25 cellular contexts compared by ENCODE assay signal in genomic region chr3:53794597-53794996, GRCh38. TPM values are rescaled to one million over a fixed set of nuclear protein-coding genes. Genes with fewer than 3 reads are reported as not detected.
DNase-seq lines count a peak whose midpoint lies in the region; ATAC-seq and TF ChIP-seq lines count a peak whose summit lies in the region.
"Had no signal": no experiment of that assay in that cellular context is flagged by ENCODE, and none has a peak within 500 bp of the region (broad histone marks: within the 10 kb centered on the region; RNA-seq: fewer than 3 reads in every experiment).

No MANE protein-coding gene starts in this region.

- H3K9me3 Mint-ChIP-seq in naive thymus-derived CD8-positive, alpha-beta T cell: no peaks in the 10 kb centered on the region
- H3K9me3 Mint-ChIP-seq: activated CD4-positive, alpha-beta memory T cell treated with anti-CD3 and anti-CD28 coated beads for 36 hours; CD4-positive, CD25-positive, alpha-beta regulatory T cell had no signal

- BruUV-seq in HCT116 (replicated peaks; lab: Mats Ljungman, UMichigan): no TSS peak

- no peak overlapping the region for H2AFZ ChIP-seq in HCT116 (ENCODE audit: low read depth, low read length, poor library complexity, severe bottlenecking)
- H2AFZ ChIP-seq in SK-N-SH (ENCODE audit: low read depth): no peak overlapping the region

- TF ChIP-seq POLR2A in HCT116 (IDR thresholded peaks at IDR 0.05; ENCODE audit: borderline replicate concordance, extremely low read depth, insufficient read depth, insufficient read length): no peak

- no peaks in the 10 kb centered on the region for H3F3A ChIP-seq in SK-N-SH (replicated peaks; ENCODE audit: insufficient read depth)

- H3K4me2 ChIP-seq in HCT116 (ENCODE audit: low read length): peak overlapping the region; percentile 3; the same call in 1 of the 2 replicates
- no peak overlapping the region for H3K4me2 ChIP-seq in SK-N-SH

- peaks cover 4 to 31% (median 8%) of the 10 kb centered on the region in 5 donors for H3K27me3 Mint-ChIP-seq in naive thymus-derived CD8-positive, alpha-beta T cell
- H3K27me3 Mint-ChIP-seq: activated CD4-positive, alpha-beta memory T cell treated with anti-CD3 and anti-CD28 coated beads for 36 hours had no signal

- TF ChIP-seq CTCF in AG10803 (conservative IDR thresholded peaks at IDR 0.05; ENCODE audit: low read length): no peak
- TF ChIP-seq CTCF in HCT116 (IDR thresholded peaks at IDR 0.05 in 2 of 3, conservative IDR thresholded peaks at IDR 0.05 in 1 of 3; ENCODE audit: borderline replicate concordance in 1 of 3, insufficient read depth in 1 of 3, low read depth in 2 of 3, low read length in 2 of 3): no peak
- TF ChIP-seq CTCF in choroid plexus epithelial cell (conservative IDR thresholded peaks at IDR 0.05; ENCODE audit: low read depth, low read length): no peak
- no peak for TF ChIP-seq CTCF in SK-N-SH (IDR thresholded peaks at IDR 0.05)

- H3K9me3 ChIP-seq in HCT116 (ENCODE audit: control insufficient read depth in 1 of 2, insufficient read depth in 1 of 2, low read depth in 1 of 2, low read length in 2 of 2) (no peaks in the 10 kb centered on the region), right cardiac atrium (ENCODE audit: control insufficient read depth, low read length) (no peaks in the 10 kb centered on the region), SK-N-SH (no peaks in the 10 kb centered on the region)
- H3K9me3 ChIP-seq: psoas muscle, uterus had no signal

- H3K9ac ChIP-seq in HCT116 (ENCODE audit: low read length) (no peak overlapping the region), SK-N-SH (no peak overlapping the region)

- no peak overlapping the region for H3K27ac Mint-ChIP-seq in naive thymus-derived CD8-positive, alpha-beta T cell
- H3K27ac Mint-ChIP-seq: activated CD4-positive, alpha-beta memory T cell treated with anti-CD3 and anti-CD28 coated beads for 36 hours; CD4-positive, CD25-positive, alpha-beta regulatory T cell had no signal

- POLR2A ChIA-PET in HCT116 (lab: Charles Lee): no interaction called here
- POLR2A ChIA-PET in naive thymus-derived CD8-positive, alpha-beta T cell (lab: Charles Lee): no interaction called here
- POLR2A ChIA-PET in SK-N-SH (lab: Yijun Ruan, JAX): no interaction called here

- TF ChIP-seq RAD21 in HCT116 (IDR thresholded peaks at IDR 0.05; ENCODE audit: low read depth): no peak
- no peak for TF ChIP-seq RAD21 in SK-N-SH (IDR thresholded peaks at IDR 0.05; ENCODE audit: low read length)

- H3K4me1 ChIP-seq in HCT116 (ENCODE audit: control insufficient read depth in 1 of 2, insufficient read depth in 2 of 2, low read length in 2 of 2): peaks cover 0 to 12% of the 10 kb centered on the region in 2 experiments; a peak in 1 of 4 replicates
- H3K4me1 ChIP-seq in right cardiac atrium (ENCODE audit: control insufficient read depth, insufficient read depth, low read length): no peaks in the 10 kb centered on the region
- H3K4me1 ChIP-seq in SK-N-SH (ENCODE audit: control insufficient read depth in 1 of 2, insufficient read depth in 2 of 2, low read depth in 1 of 2, low read length in 1 of 2): peaks cover 0 to 33% of the 10 kb centered on the region in 2 experiments; a peak in 2 of 4 replicates
- H3K4me1 ChIP-seq: psoas muscle had no signal

- intact Hi-C loops in HCT116 (cut with micrococcal nuclease) (no loop called here), right cardiac atrium (cut with DNase I) (no loop called here)

- H4K20me1 ChIP-seq in HCT116 (ENCODE audit: insufficient read depth): no peaks in the 10 kb centered on the region
- no peaks in the 10 kb centered on the region for H4K20me1 ChIP-seq in SK-N-SH (ENCODE audit: insufficient read depth)

- no peaks in the 10 kb centered on the region for H3K79me2 ChIP-seq in HCT116 (ENCODE audit: insufficient read depth, low read length)
- no peaks in the 10 kb centered on the region for H3K79me2 ChIP-seq in SK-N-SH (ENCODE audit: insufficient read depth)

- no peak overlapping the region for H3K27ac ChIP-seq in HCT116 (ENCODE audit: low read depth, low read length)
- no peak overlapping the region for H3K27ac ChIP-seq in right cardiac atrium (ENCODE audit: low read length)
- H3K27ac ChIP-seq in SK-N-SH (ENCODE audit: low read depth in 2 of 2, low read length in 1 of 2): no peak overlapping the region
- H3K27ac ChIP-seq: dorsolateral prefrontal cortex, psoas muscle, uterus had no signal

- RAD21 ChIA-PET in HCT116 (lab: Charles Lee; ENCODE audit: low non-redundant PET in 1 of 2, low total read pairs in 2 of 2, uncharacterized antibody in 2 of 2, unreplicated experiment in 2 of 2): no interaction called here

- CTCF ChIA-PET in HCT116 (lab: Charles Lee): no interaction called here
- CTCF ChIA-PET in SK-N-SH (lab: Yijun Ruan, JAX): no interaction called here

- no peaks in the 10 kb centered on the region for H3K9me2 ChIP-seq in HCT116 (ENCODE audit: insufficient read depth)
- H3K9me2 ChIP-seq in SK-N-SH: no peaks in the 10 kb centered on the region

- DNase-seq in AG10803 (ENCODE audit: low read depth): peak; percentile 55
- no peak for DNase-seq in HCT116 (ENCODE audit: low read depth, low spot score)
- peak; percentile 14 for DNase-seq in choroid plexus epithelial cell (ENCODE audit: low read depth)
- peak; percentile 33 for DNase-seq in iris pigment epithelial cell (ENCODE audit: low read depth)
- no peak for DNase-seq in NCI-H1694 (lab: John Stamatoyannopoulos, UW)
- DNase-seq in right cardiac atrium: no peak
- no peak for DNase-seq in naive thymus-derived CD8-positive, alpha-beta T cell
- no peak for DNase-seq in SK-N-SH
- DNase-seq: activated CD4-positive, alpha-beta memory T cell treated with anti-CD3 and anti-CD28 coated beads for 36 hours; activated gamma-delta T cell treated with Interleukin-2 at 50 U/mL for 16 hours; activated T-cell treated with anti-CD3 and anti-CD28 coated beads for 4 hours; CD4-positive, CD25-positive, alpha-beta regulatory T cell; central memory CD4-positive, alpha-beta T cell; dorsolateral prefrontal cortex; erythroblast; GDM1; KBM-7; NCI-H2029 treated with DMSO at 0.1 percent for 48 hours; NCI-H510A; psoas muscle; T-helper 2 cell; uterus had no signal

- ATAC-seq in HCT116: no peak; the same call in 1 of the 2 replicates
- ATAC-seq in right cardiac atrium: no peak
- no peak for ATAC-seq in naive thymus-derived CD8-positive, alpha-beta T cell
- ATAC-seq: Panc1, psoas muscle had no signal

- no peak overlapping the region for H3K4me3 ChIP-seq in AG10803 (ENCODE audit: low read length)
- no peak overlapping the region for H3K4me3 ChIP-seq in HCT116 (replicated peaks in 1 of 2; ENCODE audit: low read depth in 1 of 2, low read length in 2 of 2)
- H3K4me3 ChIP-seq in choroid plexus epithelial cell (ENCODE audit: low read depth, low read length): no peak overlapping the region
- H3K4me3 ChIP-seq in right cardiac atrium (ENCODE audit: low read length): no peak overlapping the region
- no peak overlapping the region for H3K4me3 ChIP-seq in SK-N-SH (ENCODE audit: low read depth in 2 of 2, low read length in 1 of 2)
- H3K4me3 ChIP-seq: dorsolateral prefrontal cortex, psoas muscle, uterus had no signal

- 60% methylated on average over 3 of the region's 3 CpGs for WGBS in right cardiac atrium
- WGBS in SK-N-SH (ENCODE audit: low lambda C conversion rate): 38% methylated on average over 3 of the region's 3 CpGs

- TF ChIP-seq EP300 in SK-N-SH (IDR thresholded peaks at IDR 0.05; ENCODE audit: borderline replicate concordance in 1 of 2, low read depth in 1 of 2, low read length in 1 of 2): no peak

- H3K27me3 ChIP-seq in HCT116 (ENCODE audit: insufficient read depth, low read length) (peaks cover 5% of the 10 kb centered on the region), right cardiac atrium (ENCODE audit: control insufficient read depth, insufficient read depth) (no peaks in the 10 kb centered on the region), SK-N-SH (ENCODE audit: insufficient read depth) (no peaks in the 10 kb centered on the region)
- H3K27me3 ChIP-seq: dorsolateral prefrontal cortex, uterus had no signal

- no peak overlapping the region for H3K4me3 Mint-ChIP-seq in naive thymus-derived CD8-positive, alpha-beta T cell
- H3K4me3 Mint-ChIP-seq: activated CD4-positive, alpha-beta memory T cell treated with anti-CD3 and anti-CD28 coated beads for 36 hours; CD4-positive, CD25-positive, alpha-beta regulatory T cell had no signal

- H3K36me3 ChIP-seq in HCT116 (ENCODE audit: control insufficient read depth in 1 of 2, insufficient read depth in 2 of 2, low read length in 2 of 2): no peaks in the 10 kb centered on the region
- H3K36me3 ChIP-seq in SK-N-SH (replicated peaks in 1 of 2; ENCODE audit: control insufficient read depth in 1 of 2, insufficient read depth in 2 of 2, low read length in 1 of 2): no peaks in the 10 kb centered on the region
- H3K36me3 ChIP-seq: uterus had no signal

- H3K4me1 Mint-ChIP-seq in naive thymus-derived CD8-positive, alpha-beta T cell: no peaks in the 10 kb centered on the region
- H3K4me1 Mint-ChIP-seq: CD4-positive, CD25-positive, alpha-beta regulatory T cell had no signal

- H3K36me3 Mint-ChIP-seq in naive thymus-derived CD8-positive, alpha-beta T cell: no peaks in the 10 kb centered on the region
- H3K36me3 Mint-ChIP-seq: activated CD4-positive, alpha-beta memory T cell treated with anti-CD3 and anti-CD28 coated beads for 36 hours; CD4-positive, CD25-positive, alpha-beta regulatory T cell had no signal

TF ChIP-seq in HCT116, 20 proteins besides CTCF, POLR2A, EP300 and RAD21 (continues in another document):
- TF ChIP-seq TCF7L2 (IDR thresholded peaks at IDR 0.05; ENCODE audit: borderline replicate concordance, extremely low read depth, insufficient read depth, insufficient read length): no peak
- no peak for TF ChIP-seq ELF1 (IDR thresholded peaks at IDR 0.05; ENCODE audit: borderline replicate concordance, low read depth)

RNA-seq across cellular contexts. Expression of gene CHDH, which starts 51.6 kb away (rescaled TPM):
- total RNA-seq in HCT116 (2021; ENCODE audit: unreplicated experiment) (10.8 TPM), right cardiac atrium (1 to 10 TPM; 4.6 to 8.2 (median 6.9) TPM)
- polyA plus RNA-seq in HCT116 (2012): 2.4 and 2.6 TPM in 2 replicates
- polyA plus RNA-seq in right cardiac atrium (2.2 TPM), SK-N-SH (2012; rRNA removed) (0.05 and 0.33 TPM in 2 replicates)
- total RNA-seq in naive thymus-derived CD8-positive, alpha-beta T cell: under 1 TPM in 1 of 2 experiments, not detected in 1; 0.25 TPM
- under 1 TPM in 2 of 3 donors, not detected in 1; 0.04 to 0.25 TPM for polyA plus RNA-seq in naive thymus-derived CD8-positive, alpha-beta T cell
- polyA plus RNA-seq in SK-N-SH (2012; cell fraction: cytosol; rRNA removed): 0.04 and 0.16 TPM in 2 replicates
- 0.32 and 2.1 TPM in 2 replicates for polyA plus RNA-seq in SK-N-SH (2012; cell fraction: nucleus; rRNA removed)

RNA-seq across cellular contexts. Expression of gene IL17RB, which starts 51.8 kb away (rescaled TPM):
- total RNA-seq in HCT116 (2021; ENCODE audit: unreplicated experiment) (8.3 TPM), right cardiac atrium (1 to 10 TPM; 1.4 to 2.9 (median 2.2) TPM)
- 5.0 and 7.3 TPM in 2 replicates for polyA plus RNA-seq in HCT116 (2012)
- polyA plus RNA-seq in right cardiac atrium (1.3 TPM), SK-N-SH (2012; rRNA removed) (0.10 and 0.16 TPM in 2 replicates)
- total RNA-seq in naive thymus-derived CD8-positive, alpha-beta T cell: not detected
- polyA plus RNA-seq in naive thymus-derived CD8-positive, alpha-beta T cell: under 1 TPM; 0.30 to 0.50 (median 0.49) TPM
- 0.03 TPM in 1 of 2 replicates, not detected in the other for polyA plus RNA-seq in SK-N-SH (2012; cell fraction: cytosol; rRNA removed)
- polyA plus RNA-seq in SK-N-SH (2012; cell fraction: nucleus; rRNA removed): 0.44 and 0.50 TPM in 2 replicates
- total RNA-seq: glomerular endothelial cell, SK-MEL-5 had no signal

Comparison
In these comparisons a context has a peak if more than half of its experiments do, and no peak if none do; other contexts are left out.
1. DNase-seq: peak in AG10803 (single experiment), choroid plexus epithelial cell (single experiment) and iris pigment epithelial cell (single experiment); none in HCT116 (single experiment), NCI-H1694 (single experiment), right cardiac atrium (0 of 3), naive thymus-derived CD8-positive, alpha-beta T cell (0 of 10) and SK-N-SH (single experiment).